Comparison of ENCODE assay signal across 22 cellular contexts in genomic region chr3:181755959-181756358, GRCh38. TPM values are rescaled to one million over a fixed set of nuclear protein-coding genes. Genes with fewer than 3 reads are reported as not detected.
DNase-seq lines count a peak whose midpoint lies in the region; ATAC-seq and TF ChIP-seq lines count a peak whose summit lies in the region.
"Had no signal": no experiment of that assay in that cellular context is flagged by ENCODE, and none has a peak within 500 bp of the region (broad histone marks: within the 10 kb centered on the region; RNA-seq: fewer than 3 reads in every experiment).

No MANE protein-coding gene starts in this region.

- peak overlapping the region; percentile 93 for H3K27ac ChIP-seq in ectodermal cell (ENCODE audit: insufficient read depth, low read depth, low read length, poor library complexity, severe bottlenecking)
- peak overlapping the region in 1 of 4 donors; percentile 13 for H3K27ac ChIP-seq in tibial nerve
- H3K27ac ChIP-seq in hepatocyte: no peak overlapping the region
- H3K27ac ChIP-seq: prostate gland had no signal

- H4K20me1 ChIP-seq in hepatocyte (ENCODE audit: insufficient read depth, poor library complexity, severe bottlenecking): no peaks in the 10 kb centered on the region

- H3K4me3 Mint-ChIP-seq in stimulated activated naive CD8-positive, alpha-beta T cell treated with anti-CD3 and anti-CD28 coated beads, Interleukin-15, amount 100 ng/mL, for 72 hours: no peak overlapping the region
- H3K4me3 Mint-ChIP-seq: naive thymus-derived CD8-positive, alpha-beta T cell; T-helper 17 cell had no signal

- no peak for TF ChIP-seq CTCF in tibial nerve (IDR thresholded peaks at IDR 0.05)
- TF ChIP-seq CTCF in hepatocyte (IDR thresholded peaks at IDR 0.05; ENCODE audit: poor library complexity): no peak

- TF ChIP-seq EP300 in tibial nerve (IDR thresholded peaks at IDR 0.05): no peak

- DNase-seq in NCI-H1417 (lab: John Stamatoyannopoulos, UW) (peak; percentile 10 to 64 (median 48)), NCI-H1417 treated with DMSO at 0.1 percent for 48 hours (lab: John Stamatoyannopoulos, UW) (no peak), NCI-H748 treated with DMSO at 0.1 percent for 48 hours (lab: John Stamatoyannopoulos, UW) (peak; percentile 9), tibial nerve (ENCODE audit: low spot score in 2 of 2) (no peak), hepatocyte (ENCODE audit: low spot score) (no peak)
- DNase-seq in stimulated activated naive CD8-positive, alpha-beta T cell treated with anti-CD3 and anti-CD28 coated beads, Interleukin-15, amount 100 ng/mL, for 72 hours: no peak
- no peak for DNase-seq in activated naive CD4-positive, alpha-beta T cell (lab: John Stamatoyannopoulos, UW)
- DNase-seq: activated CD4-positive, CD25-positive, alpha-beta regulatory T cell; activated CD8-positive, alpha-beta memory T cell treated with anti-CD3 and anti-CD28 coated beads for 24 hours; activated effector memory CD4-positive, alpha-beta T cell treated with Interleukin-2 at 50 U/mL for 16 hours; amniotic stem cell; DMS 273 treated with DMSO at 0.1 percent for 48 hours; foreskin melanocyte; KG1; mammary epithelial cell; naive thymus-derived CD8-positive, alpha-beta T cell; NCI-H1105 treated with DMSO at 0.1 percent for 48 hours; NK-92 treated with Interleukin-12 subunit alpha and Interleukin-12 subunit beta, amount 100 ng/mL, for 24 hours; T-helper 17 cell; trophoblast cell had no signal

- H3K4me1 Mint-ChIP-seq in stimulated activated naive CD8-positive, alpha-beta T cell treated with anti-CD3 and anti-CD28 coated beads, Interleukin-15, amount 100 ng/mL, for 72 hours: no peaks in the 10 kb centered on the region
- H3K4me1 Mint-ChIP-seq: naive thymus-derived CD8-positive, alpha-beta T cell; T-helper 17 cell had no signal

- H3K36me3 ChIP-seq in ectodermal cell (ENCODE audit: control insufficient read depth, insufficient read depth, low read length): no peaks in the 10 kb centered on the region
- H3K36me3 ChIP-seq in tibial nerve: no peaks in the 10 kb centered on the region
- no peaks in the 10 kb centered on the region for H3K36me3 ChIP-seq in hepatocyte (replicated peaks; ENCODE audit: insufficient read depth, low read depth)
- H3K36me3 ChIP-seq: prostate gland had no signal

- no peak overlapping the region for H3K4me2 ChIP-seq in hepatocyte

- no peaks in the 10 kb centered on the region for H3K79me2 ChIP-seq in hepatocyte

- H3K27ac Mint-ChIP-seq in stimulated activated naive CD8-positive, alpha-beta T cell treated with anti-CD3 and anti-CD28 coated beads, Interleukin-15, amount 100 ng/mL, for 72 hours: no peak overlapping the region
- H3K27ac Mint-ChIP-seq: naive thymus-derived CD8-positive, alpha-beta T cell; T-helper 17 cell had no signal

- 0 to 2% methylated on average over 2 to 3 of the region's 3 CpGs for WGBS in ectodermal cell, 2 experiments
- 38 to 47% methylated on average over 3 of the region's 3 CpGs for WGBS in tibial nerve, 2 donors
- 22% methylated on average over 3 of the region's 3 CpGs for WGBS in hepatocyte (ENCODE audit: low lambda C conversion rate, missing lambda C conversion rate)

- ATAC-seq in stimulated activated naive CD8-positive, alpha-beta T cell treated with anti-CD3 and anti-CD28 coated beads, Interleukin-15, amount 100 ng/mL, for 72 hours: no peak
- ATAC-seq: naive thymus-derived CD8-positive, alpha-beta T cell; T-helper 17 cell had no signal

- no peaks in the 10 kb centered on the region for H3K27me3 ChIP-seq in ectodermal cell (ENCODE audit: control insufficient read depth, insufficient read depth, low read length, poor library complexity, severe bottlenecking)
- no peaks in the 10 kb centered on the region for H3K27me3 ChIP-seq in tibial nerve
- peaks cover 19% of the 10 kb centered on the region for H3K27me3 ChIP-seq in hepatocyte

- peaks cover 21% of the 10 kb centered on the region for H3K27me3 Mint-ChIP-seq in stimulated activated naive CD8-positive, alpha-beta T cell treated with anti-CD3 and anti-CD28 coated beads, Interleukin-15, amount 100 ng/mL, for 72 hours

- no peaks in the 10 kb centered on the region for H3K9me2 ChIP-seq in hepatocyte (replicated peaks; ENCODE audit: insufficient read depth)

- H2AFZ ChIP-seq in hepatocyte: no peak overlapping the region

- H3K9me3 Mint-ChIP-seq in stimulated activated naive CD8-positive, alpha-beta T cell treated with anti-CD3 and anti-CD28 coated beads, Interleukin-15, amount 100 ng/mL, for 72 hours: no peaks in the 10 kb centered on the region

- H3K4me1 ChIP-seq in ectodermal cell (ENCODE audit: control insufficient read depth, insufficient read depth, low read length): peaks cover 59% of the 10 kb centered on the region
- peaks cover 0 to 13% (median 3%) of the 10 kb centered on the region in 4 donors for H3K4me1 ChIP-seq in tibial nerve
- H3K4me1 ChIP-seq in hepatocyte (ENCODE audit: insufficient read depth): no peaks in the 10 kb centered on the region
- H3K4me1 ChIP-seq: prostate gland had no signal

- TF ChIP-seq POLR2A in tibial nerve (IDR thresholded peaks at IDR 0.05): no peak

- no peaks in the 10 kb centered on the region for H3K9me3 ChIP-seq in ectodermal cell (ENCODE audit: control insufficient read depth, low read length)
- no peaks in the 10 kb centered on the region for H3K9me3 ChIP-seq in tibial nerve
- no peaks in the 10 kb centered on the region for H3K9me3 ChIP-seq in hepatocyte (ENCODE audit: low read depth)
- H3K9me3 ChIP-seq: prostate gland had no signal

- H3K4me3 ChIP-seq in ectodermal cell (ENCODE audit: insufficient read depth, low read depth, low read length) (no peak overlapping the region), tibial nerve (no peak overlapping the region), hepatocyte (no peak overlapping the region)
- H3K4me3 ChIP-seq: prostate gland had no signal

RNA-seq across cellular contexts. Expression of gene SOX2, which starts 44.2 kb away (rescaled TPM):
- polyA plus RNA-seq in ectodermal cell (2013, experiment 1 of 4): 253 TPM
- 302 TPM for polyA plus RNA-seq in ectodermal cell (2013, experiment 2 of 4)
- polyA plus RNA-seq in ectodermal cell (2013, experiment 3 of 4): 273 TPM
- polyA plus RNA-seq in ectodermal cell (2013, experiment 4 of 4): 302 TPM
- total RNA-seq in tibial nerve: 10 to 100 TPM; 21.3 to 50.5 (median 34.3) TPM
- 2.4 and 3.5 TPM in 2 replicates for total RNA-seq in hepatocyte
- 2.0 and 2.2 TPM in 2 replicates for polyA plus RNA-seq in hepatocyte
- total RNA-seq: mammary epithelial cell; naive thymus-derived CD8-positive, alpha-beta T cell; T-helper 17 cell had no signal
- polyA plus RNA-seq: mammary epithelial cell; naive thymus-derived CD8-positive, alpha-beta T cell had no signal

Comparison
In these comparisons a context has a peak if more than half of its experiments do, and no peak if none do; other contexts are left out.
1. DNase-seq: peak in NCI-H1417 (3 of 3) and NCI-H748 treated with DMSO at 0.1 percent for 48 hours (single experiment); none in NCI-H1417 treated with DMSO at 0.1 percent for 48 hours (single experiment), stimulated activated naive CD8-positive, alpha-beta T cell treated with anti-CD3 and anti-CD28 coated beads, Interleukin-15, amount 100 ng/mL, for 72 hours (0 of 2), tibial nerve (0 of 2), hepatocyte (single experiment) and activated naive CD4-positive, alpha-beta T cell (0 of 4).